17 cellular contexts compared by ENCODE assay signal in the genomic region with DNA sequence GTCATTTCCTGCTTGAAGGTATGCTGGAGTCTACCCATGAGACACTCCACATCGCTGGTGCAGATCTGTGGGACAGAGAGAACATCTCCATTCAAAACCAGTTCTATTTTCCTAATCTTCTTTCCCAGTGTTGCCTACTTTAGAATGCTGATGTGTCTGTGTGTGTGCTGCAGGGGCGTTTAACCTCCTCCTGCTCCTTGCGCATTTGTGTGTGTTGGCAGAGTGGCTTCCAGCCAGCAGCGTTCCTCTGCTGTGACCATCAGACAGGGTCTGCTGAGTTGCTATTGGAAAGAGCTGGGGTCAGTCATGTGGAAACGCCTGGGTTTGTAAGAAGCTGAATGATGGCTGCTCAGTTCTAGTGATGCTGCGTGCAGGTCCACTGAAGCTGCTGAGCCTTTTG.
DNase-seq lines count a peak whose midpoint lies in the region; ATAC-seq and TF ChIP-seq lines count a peak whose summit lies in the region.
"Had no signal": no experiment of that assay in that cellular context is flagged by ENCODE, and none has a peak within 500 bp of the region (broad histone marks: within the 10 kb centered on the region; RNA-seq: fewer than 3 reads in every experiment).

No MANE protein-coding gene starts in this region.

- peaks cover 27% of the 10 kb centered on the region for H3K4me1 Mint-ChIP-seq in nephron
- no peaks in the 10 kb centered on the region for H3K4me1 Mint-ChIP-seq in CD4-positive, alpha-beta T cell (ENCODE audit: low read depth)
- H3K4me1 Mint-ChIP-seq: IgD-negative memory B cell had no signal

- intact Hi-C loops in CD4-positive, alpha-beta T cell (cut with DNase I, micrococcal nuclease): no loop called here
- intact Hi-C loops in Right ventricle myocardium inferior (cut with DNase I): no loop called here

- no peak overlapping the region for H3K27ac ChIP-seq in CD4-positive, alpha-beta T cell (ENCODE audit: low read depth, low read length)
- H3K27ac ChIP-seq: C4-2B had no signal

- POLR2A ChIA-PET in CD4-positive, alpha-beta T cell (lab: Charles Lee): no interaction called here

- peak overlapping the region; percentile 71 to 85 (median 74) for H3K27ac Mint-ChIP-seq in nephron
- no peak overlapping the region for H3K27ac Mint-ChIP-seq in CD4-positive, alpha-beta T cell
- H3K27ac Mint-ChIP-seq in activated naive CD4-positive, alpha-beta T cell treated with anti-CD3 and anti-CD28 coated beads, Interleukin-2, amount 50 U/mL, for 72 hours: no peak overlapping the region
- H3K27ac Mint-ChIP-seq: IgD-negative memory B cell had no signal

- H3K9me3 ChIP-seq in CD4-positive, alpha-beta T cell (ENCODE audit: control insufficient read depth, low read length): no peaks in the 10 kb centered on the region

- no peaks in the 10 kb centered on the region for H3K27me3 Mint-ChIP-seq in nephron (ENCODE audit: low read depth)
- no peaks in the 10 kb centered on the region for H3K27me3 Mint-ChIP-seq in CD4-positive, alpha-beta T cell

- DNase-seq in NB4 (ENCODE audit: low read depth): peak; percentile 1
- peak; percentile 14 for DNase-seq in astrocyte of the spinal cord (ENCODE audit: low read depth, low spot score)
- no peak for DNase-seq in NCI-H524 (lab: John Stamatoyannopoulos, UW)
- DNase-seq in CD4-positive, alpha-beta T cell: no peak
- no peak for DNase-seq in Right ventricle myocardium inferior (ENCODE audit: missing footprints)
- no peak for DNase-seq in activated naive CD4-positive, alpha-beta T cell treated with anti-CD3 and anti-CD28 coated beads, Interleukin-2, amount 50 U/mL, for 72 hours (ENCODE audit: low spot score in 2 of 2)
- DNase-seq: Calu3, H7, NCI-H1436 treated with DMSO at 0.1 percent for 48 hours, NCI-H2081 treated with DMSO at 0.1 percent for 48 hours, NCI-H226, NCI-H748 treated with DMSO at 0.1 percent for 48 hours, SHP77 treated with DMSO at 0.1 percent for 48 hours had no signal

- H3K9me3 Mint-ChIP-seq in nephron: no peaks in the 10 kb centered on the region
- H3K9me3 Mint-ChIP-seq in CD4-positive, alpha-beta T cell: no peaks in the 10 kb centered on the region
- H3K9me3 Mint-ChIP-seq in activated naive CD4-positive, alpha-beta T cell treated with anti-CD3 and anti-CD28 coated beads, Interleukin-2, amount 50 U/mL, for 72 hours: no peaks in the 10 kb centered on the region
- H3K9me3 Mint-ChIP-seq: IgD-negative memory B cell had no signal

- TF ChIP-seq POLR2A in NB4 (IDR thresholded peaks at IDR 0.05; ENCODE audit: extremely low read depth, insufficient read length): no peak

- H3K4me3 Mint-ChIP-seq in nephron: no peak overlapping the region
- no peak overlapping the region for H3K4me3 Mint-ChIP-seq in CD4-positive, alpha-beta T cell
- H3K4me3 Mint-ChIP-seq: IgD-negative memory B cell had no signal

- in situ Hi-C loops in astrocyte of the spinal cord (cut with HindIII; ENCODE audit: low sequenced_read_pairs): no loop called here

- H3K27me3 ChIP-seq in CD4-positive, alpha-beta T cell (ENCODE audit: control insufficient read depth, insufficient read depth, low read length): no peaks in the 10 kb centered on the region

- CTCF ChIA-PET in CD4-positive, alpha-beta T cell (lab: Charles Lee): no interaction called here

- H3K4me3 ChIP-seq in NB4 (ENCODE audit: low read depth, low read length): no peak overlapping the region
- H3K4me3 ChIP-seq in astrocyte of the spinal cord (ENCODE audit: low read depth, low read length): no peak overlapping the region

- ATAC-seq in CD4-positive, alpha-beta T cell (ENCODE audit: poor library complexity): no peak
- ATAC-seq in Right ventricle myocardium inferior: no peak
- ATAC-seq in activated naive CD4-positive, alpha-beta T cell treated with anti-CD3 and anti-CD28 coated beads, Interleukin-2, amount 50 U/mL, for 72 hours: no peak
- ATAC-seq: Panc1 had no signal

- peaks cover 6% of the 10 kb centered on the region for H3K36me3 Mint-ChIP-seq in nephron (ENCODE audit: low read depth)
- H3K36me3 Mint-ChIP-seq in CD4-positive, alpha-beta T cell (ENCODE audit: low read depth): peaks cover 25% of the 10 kb centered on the region
- no peaks in the 10 kb centered on the region for H3K36me3 Mint-ChIP-seq in activated naive CD4-positive, alpha-beta T cell treated with anti-CD3 and anti-CD28 coated beads, Interleukin-2, amount 50 U/mL, for 72 hours

- TF ChIP-seq CTCF in NB4 (IDR thresholded peaks at IDR 0.05; ENCODE audit: low read depth, low read length) (no peak), astrocyte of the spinal cord (IDR thresholded peaks at IDR 0.05; ENCODE audit: low read depth, low read length) (no peak), nephron (IDR thresholded peaks at IDR 0.05; ENCODE audit: unreplicated experiment in 3 of 3) (no peak)
- no peak for TF ChIP-seq CTCF in CD4-positive, alpha-beta T cell (IDR thresholded peaks at IDR 0.05)

Comparison
In these comparisons a context has a peak if more than half of its experiments do, and no peak if none do; other contexts are left out.
1. DNase-seq: peak in NB4 (single experiment) and astrocyte of the spinal cord (single experiment); none in NCI-H524 (0 of 2), CD4-positive, alpha-beta T cell (0 of 10), Right ventricle myocardium inferior (single experiment) and activated naive CD4-positive, alpha-beta T cell treated with anti-CD3 and anti-CD28 coated beads, Interleukin-2, amount 50 U/mL, for 72 hours (0 of 2).
2. H3K27ac Mint-ChIP-seq: peak in nephron (3 of 3); none in CD4-positive, alpha-beta T cell (single experiment) and activated naive CD4-positive, alpha-beta T cell treated with anti-CD3 and anti-CD28 coated beads, Interleukin-2, amount 50 U/mL, for 72 hours (0 of 2).